9 cellular contexts compared by ENCODE assay signal in the genomic region with DNA sequence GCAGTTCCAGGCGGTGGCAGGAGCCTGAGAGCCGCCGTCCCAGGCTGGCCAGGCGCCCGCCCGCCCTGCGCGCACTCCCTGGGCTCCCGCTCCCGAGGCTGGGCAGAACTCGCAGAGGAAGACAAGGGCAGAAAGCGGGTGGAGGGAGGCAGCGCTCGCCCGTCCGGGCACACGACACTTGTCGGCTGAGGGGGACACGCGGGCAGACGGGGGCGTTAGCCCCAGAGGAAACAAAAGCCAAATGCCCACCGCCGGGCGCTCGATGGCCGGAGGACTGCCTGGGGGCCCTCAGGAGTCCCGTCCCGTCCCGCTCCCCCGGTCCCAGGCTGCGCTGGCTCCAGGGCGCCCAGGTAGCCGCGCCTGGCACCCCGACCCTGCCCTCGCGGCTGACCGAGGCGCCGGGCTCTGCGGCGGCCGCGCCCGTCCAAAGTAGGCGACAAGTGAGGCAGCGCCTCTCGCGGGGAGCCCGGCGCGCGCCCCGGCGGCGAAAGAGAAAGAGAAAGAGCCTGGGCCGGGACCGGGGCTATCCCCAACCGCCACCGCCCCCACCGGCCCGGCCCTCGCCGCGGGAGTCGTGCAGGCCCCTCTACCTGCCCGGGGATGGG. TPM values are rescaled to one million over a fixed set of nuclear protein-coding genes. Genes with fewer than 3 reads are reported as not detected.
A peak's percentile ranks its signal among the peaks of the same experiment; 100 is the strongest.
DNase-seq lines count a peak whose midpoint lies in the region; ATAC-seq, FAIRE-seq and TF ChIP-seq lines count a peak whose summit lies in the region.
"Had no signal": no experiment of that assay in that cellular context is flagged by ENCODE, and none has a peak within 500 bp of the region (broad histone marks: within the 10 kb centered on the region; RNA-seq: fewer than 3 reads in every experiment).

No MANE protein-coding gene starts in this region.

- H3K9me3 ChIP-seq in pancreas = no peaks in the 10 kb centered on the region

- intact Hi-C loops in left cardiac atrium (cut with DNase I) = loop anchor here in 1 of 2 donors (10.0 kb wide), 1 partner anchor 539 kb away; no protein-coding TSS in a partner anchor
- intact Hi-C loops in pancreas (cut with DNase I) = no loop called here

- WGBS in pancreas, 2 donors = 1% methylated on average over 17 to 68 of the region's 68 CpGs

- no peak for FAIRE-seq in pancreas (lab: Jason Lieb, UNC)

- DNase-seq in DMS79 (lab: John Stamatoyannopoulos, UW) (peak; percentile 36), left cardiac atrium (peak; percentile 79), pancreas (peak; percentile 70 to 88 (median 74)), DMS114 treated with DMSO at 0.1 percent for 48 hours (lab: John Stamatoyannopoulos, UW; ENCODE audit: unreplicated experiment) (no peak), T1000 (lab: John Stamatoyannopoulos, UW) (no peak)
- peak; percentile 23 for DNase-seq in activated gamma-delta T cell treated with anti-CD3 and anti-CD28 coated beads, Interleukin-2, amount 50 U/mL, for 16 hours (ENCODE audit: low read depth)

- H3K36me3 ChIP-seq in pancreas = no peaks in the 10 kb centered on the region

- no peak for TF ChIP-seq CTCF in pancreas (IDR thresholded peaks at IDR 0.05)

- peak overlapping the region; percentile 85 to 91 (median 88) for H3K4me3 ChIP-seq in pancreas

- H3K4me1 ChIP-seq in pancreas = no peaks in the 10 kb centered on the region

- ATAC-seq in GM21360 (IDR thresholded peaks at IDR 0.05; ENCODE audit: unreplicated experiment) = peak; percentile 68
- ATAC-seq in HG03565 (IDR thresholded peaks at IDR 0.05; ENCODE audit: unreplicated experiment) = peak; percentile 71
- ATAC-seq in left cardiac atrium = peak; percentile 90
- peak; percentile 83 to 89 (median 86) for ATAC-seq in pancreas

- peak overlapping the region; percentile 76 to 95 (median 93) for H3K27ac ChIP-seq in pancreas

- H3K27me3 ChIP-seq in pancreas = no peaks in the 10 kb centered on the region

RNA-seq across cellular contexts. Expression of a gene that starts 0.5 kb away (rescaled TPM):
- total RNA-seq in left cardiac atrium = 10 to 100 TPM; 15.1 to 19.1 TPM
- total RNA-seq in pancreas = 10 to 100 TPM in 1 of 6 donors, 1 to 10 TPM in 5; 4.4 to 15.1 (median 7.4) TPM
- polyA plus RNA-seq in pancreas = 1 to 10 TPM; 2.5 to 2.7 TPM
- total RNA-seq: LHCN-M2 had no signal

Comparison
In these comparisons a context has a peak if more than half of its experiments do, and no peak if none do; other contexts are left out.
1. DNase-seq: peak in DMS79 (single experiment), activated gamma-delta T cell treated with anti-CD3 and anti-CD28 coated beads, Interleukin-2, amount 50 U/mL, for 16 hours (single experiment), left cardiac atrium (single experiment) and pancreas (6 of 6); none in DMS114 treated with DMSO at 0.1 percent for 48 hours (single experiment) and T1000 (single experiment).
2. Peak in every context shown above with its lines, with median percentiles within 50 percentile points of each other: ATAC-seq.